Comparison of ENCODE assay signal across 9 cellular contexts in genomic region chr1:221045842-221046831, GRCh38.
DNase-seq lines count a peak whose midpoint lies in the region; ATAC-seq, FAIRE-seq and TF ChIP-seq lines count a peak whose summit lies in the region.
"Had no signal": no experiment of that assay in that cellular context is flagged by ENCODE, and none has a peak within 500 bp of the region (broad histone marks: within the 10 kb centered on the region; RNA-seq: fewer than 3 reads in every experiment).

No MANE protein-coding gene starts in this region.

- H3K9me3 Mint-ChIP-seq in astrocyte (ENCODE audit: unreplicated experiment) (peaks cover 17% of the 10 kb centered on the region), type B pancreatic cell (no peaks in the 10 kb centered on the region)
- peaks cover 18% of the 10 kb centered on the region for H3K9me3 Mint-ChIP-seq in stimulated activated memory B cell treated with anti-CD40 and anti-IgM and Interleukin-4, amounts not matched to agents 10 μg/mL and 1 μg/mL and 100 μg/mL, for 72 hours
- no peaks in the 10 kb centered on the region for H3K9me3 Mint-ChIP-seq in activated CD8-positive, alpha-beta T cell treated with anti-CD3 and anti-CD28 coated beads, Interleukin-2, amount 10 ng/mL, durations not matched to agents 7 days and 5 days (ENCODE audit: insufficient read depth)

- no peaks in the 10 kb centered on the region for H3K4me1 ChIP-seq in astrocyte (ENCODE audit: insufficient read depth, low read length)

- H3K36me3 ChIP-seq in astrocyte (ENCODE audit: insufficient read depth, low read length) = no peaks in the 10 kb centered on the region

- POLR2A ChIA-PET in activated CD8-positive, alpha-beta T cell treated with anti-CD3 and anti-CD28 coated beads, Interleukin-2, amount 10 ng/mL, durations not matched to agents 7 days and 5 days (lab: Charles Lee) = no interaction called here

- CTCF ChIA-PET in activated CD8-positive, alpha-beta T cell treated with anti-CD3 and anti-CD28 coated beads, Interleukin-2, amount 10 ng/mL, durations not matched to agents 7 days and 5 days (lab: Charles Lee) = no interaction called here

- H2AFZ ChIP-seq in astrocyte (ENCODE audit: low read depth, low read length) = no peak overlapping the region

- H3K27ac Mint-ChIP-seq in astrocyte (ENCODE audit: unreplicated experiment) (no peak overlapping the region), type B pancreatic cell (no peak overlapping the region)
- H3K27ac Mint-ChIP-seq in stimulated activated memory B cell treated with anti-CD40 and anti-IgM and Interleukin-4, amounts not matched to agents 10 μg/mL and 1 μg/mL and 100 μg/mL, for 72 hours = peak overlapping the region; percentile 93
- H3K27ac Mint-ChIP-seq in activated CD8-positive, alpha-beta T cell treated with anti-CD3 and anti-CD28 coated beads, Interleukin-2, amount 10 ng/mL, durations not matched to agents 7 days and 5 days = no peak overlapping the region

- H3K4me2 ChIP-seq in astrocyte (ENCODE audit: low read length) = no peak overlapping the region

- peaks cover 5% of the 10 kb centered on the region for H3K4me1 Mint-ChIP-seq in astrocyte (ENCODE audit: low read depth, unreplicated experiment)
- H3K4me1 Mint-ChIP-seq in stimulated activated memory B cell treated with anti-CD40 and anti-IgM and Interleukin-4, amounts not matched to agents 10 μg/mL and 1 μg/mL and 100 μg/mL, for 72 hours = peaks cover 51% of the 10 kb centered on the region
- H3K4me1 Mint-ChIP-seq in activated CD8-positive, alpha-beta T cell treated with anti-CD3 and anti-CD28 coated beads, Interleukin-2, amount 10 ng/mL, durations not matched to agents 7 days and 5 days (ENCODE audit: low read depth) = no peaks in the 10 kb centered on the region
- no peaks in the 10 kb centered on the region for H3K4me1 Mint-ChIP-seq in type B pancreatic cell (ENCODE audit: unreplicated experiment)
- H3K4me1 Mint-ChIP-seq: brain had no signal

- H3K27ac ChIP-seq in astrocyte (ENCODE audit: low read depth, low read length) = no peak overlapping the region

- no peaks in the 10 kb centered on the region for H4K20me1 ChIP-seq in astrocyte (ENCODE audit: insufficient read depth, low read length)

- no peaks in the 10 kb centered on the region for H3K27me3 ChIP-seq in astrocyte (ENCODE audit: insufficient read depth, low read length)

- ATAC-seq in HG03442 (IDR thresholded peaks at IDR 0.05; ENCODE audit: unreplicated experiment) = peak; percentile 90
- ATAC-seq in stimulated activated memory B cell treated with anti-CD40 and anti-IgM and Interleukin-4, amounts not matched to agents 10 μg/mL and 1 μg/mL and 100 μg/mL, for 72 hours = peak; percentile 96
- no peak for ATAC-seq in activated CD8-positive, alpha-beta T cell treated with anti-CD3 and anti-CD28 coated beads, Interleukin-2, amount 10 ng/mL, durations not matched to agents 7 days and 5 days

- FAIRE-seq in astrocyte (lab: Jason Lieb, UNC) = peak; percentile 43

- no peak overlapping the region for H3K4me3 ChIP-seq in astrocyte (ENCODE audit: insufficient read depth, low read depth, low read length)

- H3K27me3 Mint-ChIP-seq in astrocyte (ENCODE audit: low read depth, unreplicated experiment) (no peaks in the 10 kb centered on the region), type B pancreatic cell (peaks cover 19% of the 10 kb centered on the region)
- no peaks in the 10 kb centered on the region for H3K27me3 Mint-ChIP-seq in stimulated activated memory B cell treated with anti-CD40 and anti-IgM and Interleukin-4, amounts not matched to agents 10 μg/mL and 1 μg/mL and 100 μg/mL, for 72 hours
- no peaks in the 10 kb centered on the region for H3K27me3 Mint-ChIP-seq in activated CD8-positive, alpha-beta T cell treated with anti-CD3 and anti-CD28 coated beads, Interleukin-2, amount 10 ng/mL, durations not matched to agents 7 days and 5 days (ENCODE audit: low read depth)

- H3K9ac ChIP-seq in astrocyte (ENCODE audit: low read length) = no peak overlapping the region

- H3K4me3 Mint-ChIP-seq in astrocyte (ENCODE audit: unreplicated experiment) (no peak overlapping the region), type B pancreatic cell (no peak overlapping the region)
- peak overlapping the region; percentile 71 for H3K4me3 Mint-ChIP-seq in stimulated activated memory B cell treated with anti-CD40 and anti-IgM and Interleukin-4, amounts not matched to agents 10 μg/mL and 1 μg/mL and 100 μg/mL, for 72 hours
- no peak overlapping the region for H3K4me3 Mint-ChIP-seq in activated CD8-positive, alpha-beta T cell treated with anti-CD3 and anti-CD28 coated beads, Interleukin-2, amount 10 ng/mL, durations not matched to agents 7 days and 5 days
- H3K4me3 Mint-ChIP-seq: brain had no signal

- peaks cover 2% of the 10 kb centered on the region for H3K36me3 Mint-ChIP-seq in astrocyte (ENCODE audit: low read depth, unreplicated experiment)
- peaks cover 32% of the 10 kb centered on the region for H3K36me3 Mint-ChIP-seq in stimulated activated memory B cell treated with anti-CD40 and anti-IgM and Interleukin-4, amounts not matched to agents 10 μg/mL and 1 μg/mL and 100 μg/mL, for 72 hours
- H3K36me3 Mint-ChIP-seq in activated CD8-positive, alpha-beta T cell treated with anti-CD3 and anti-CD28 coated beads, Interleukin-2, amount 10 ng/mL, durations not matched to agents 7 days and 5 days (ENCODE audit: low read depth) = no peaks in the 10 kb centered on the region
- H3K36me3 Mint-ChIP-seq in type B pancreatic cell = no peaks in the 10 kb centered on the region
- H3K36me3 Mint-ChIP-seq: brain had no signal

- H3K9me3 ChIP-seq in astrocyte (ENCODE audit: insufficient read depth, low read depth, low read length) = no peaks in the 10 kb centered on the region

- peak; percentile 85 for DNase-seq in Caki2 (ENCODE audit: low read depth)
- DNase-seq in GM20000 (ENCODE audit: low spot score) = peak; percentile 37
- peak; percentile 22 for DNase-seq in astrocyte (ENCODE audit: low read depth)
- no peak for DNase-seq in activated CD8-positive, alpha-beta T cell treated with anti-CD3 and anti-CD28 coated beads, Interleukin-2, amount 10 ng/mL, durations not matched to agents 7 days and 5 days
- no peak for DNase-seq in type B pancreatic cell (ENCODE audit: extremely low spot score, unreplicated experiment)
- DNase-seq in DMS79 (lab: John Stamatoyannopoulos, UW) = no peak

- in situ Hi-C loops in Caki2 (cut with HindIII; ENCODE audit: low pct_unique_long_range_greater_than_20kb, low sequenced_read_pairs) = no loop called here

- no peaks in the 10 kb centered on the region for H3K79me2 ChIP-seq in astrocyte (ENCODE audit: insufficient read depth, low read length)

- TF ChIP-seq CTCF in GM20000 (IDR thresholded peaks at IDR 0.05; ENCODE audit: extremely low read depth, missing control alignments) = no peak
- TF ChIP-seq CTCF in astrocyte (IDR thresholded peaks at IDR 0.05; ENCODE audit: insufficient read depth, low read depth, low read length) = no peak
- TF ChIP-seq CTCF in type B pancreatic cell (conservative IDR thresholded peaks at IDR 0.05) = no peak

Comparison
In these comparisons a context has a peak if more than half of its experiments do, and no peak if none do; other contexts are left out.
1. DNase-seq: peak in Caki2 (single experiment), GM20000 (single experiment) and astrocyte (single experiment); none in activated CD8-positive, alpha-beta T cell treated with anti-CD3 and anti-CD28 coated beads, Interleukin-2, amount 10 ng/mL, durations not matched to agents 7 days and 5 days (single experiment), type B pancreatic cell (single experiment) and DMS79 (single experiment).